Comparison of ENCODE assay signal across 1 cellular context in genomic region chr10:50622497-50623298, GRCh38.
TF ChIP-seq lines count a peak whose summit lies in the region.

No MANE protein-coding gene starts in this region.

TF ChIP-seq in H1, 55 proteins besides CTCF, POLR2A, EP300 and RAD21:
- TF ChIP-seq GTF2F1 (IDR thresholded peaks at IDR 0.05; ENCODE audit: borderline replicate concordance, low read depth, low read length) (no peak), CBX5 (IDR thresholded peaks at IDR 0.05; ENCODE audit: low read depth, low read length) (no peak), EGR1 (IDR thresholded peaks at IDR 0.05; ENCODE audit: borderline replicate concordance, low read depth, low read length) (no peak), BACH1 (IDR thresholded peaks at IDR 0.05; ENCODE audit: low read length) (no peak), HDAC2 (IDR thresholded peaks at IDR 0.05; ENCODE audit: borderline replicate concordance in 1 of 2, low read depth in 2 of 2, low read length in 2 of 2) (no peak), RNF2 (IDR thresholded peaks at IDR 0.05; ENCODE audit: borderline replicate concordance, low read depth, low read length, missing control alignments, poor library complexity, severe bottlenecking) (no peak), ASH2L (IDR thresholded peaks at IDR 0.05; ENCODE audit: low read length) (no peak), JUN (IDR thresholded peaks at IDR 0.05; ENCODE audit: low read depth, low read length) (no peak), PHF8 (conservative IDR thresholded peaks at IDR 0.05; ENCODE audit: low read depth, low read length) (no peak), SIX5 (IDR thresholded peaks at IDR 0.05; ENCODE audit: low read depth, low read length) (no peak), E2F6 (IDR thresholded peaks at IDR 0.05) (no peak), ATF3 (IDR thresholded peaks at IDR 0.05; ENCODE audit: insufficient read depth, low read depth, low read length) (no peak), GABPA (IDR thresholded peaks at IDR 0.05; ENCODE audit: borderline replicate concordance, insufficient read depth, low read length) (no peak), CTBP2 (IDR thresholded peaks at IDR 0.05; ENCODE audit: borderline replicate concordance, insufficient read depth, insufficient read length, low read length) (no peak)
